In the genomic region with DNA sequence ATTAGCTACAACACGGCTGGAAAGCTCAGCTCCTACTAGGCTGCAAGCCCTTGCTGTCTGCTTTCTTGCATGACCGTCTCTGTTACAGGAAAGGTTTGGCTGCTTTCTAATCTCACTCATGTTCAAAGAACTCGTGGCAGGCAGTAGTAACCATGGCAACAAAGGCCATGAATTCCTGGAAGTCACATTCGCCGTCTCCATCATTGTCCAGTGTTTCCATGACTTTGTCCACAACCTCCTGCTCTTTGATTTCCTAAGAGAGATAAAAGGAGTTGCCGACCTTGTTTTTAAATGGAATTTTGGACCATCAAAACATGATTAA, we compare ENCODE assay signal across 1 cellular context.
TF ChIP-seq lines count a peak whose summit lies in the region.

No MANE protein-coding gene starts in this region.

TF ChIP-seq in GM12878, 131 proteins besides CTCF, POLR2A, EP300 and RAD21:
- TF ChIP-seq BMI1 (IDR thresholded peaks at IDR 0.05; ENCODE audit: borderline replicate concordance) (0 out of 2 replicates have a peak, but pooled peaks have one; percentile 40), GABPA (IDR thresholded peaks at IDR 0.05; ENCODE audit: low read depth) (no peak)
